Comparison of ENCODE assay signal across 1 cellular context in genomic region chr19:58499021-58499927, GRCh38.
TF ChIP-seq lines count a peak whose summit lies in the region.

No MANE protein-coding gene starts in this region.

TF ChIP-seq in HepG2, 621 proteins besides CTCF, POLR2A, EP300 and RAD21 (continued from another document):
- TF ChIP-seq MNT (IDR thresholded peaks at IDR 0.05) (peak; percentile 38; the same call in 1 of the 2 replicates), ZNF30 (CRISPR knock-in tag; IDR thresholded peaks at IDR 0.05) (peak; percentile 43; the same call in 1 of the 2 replicates), FOXM1 (CRISPR knock-in tag; IDR thresholded peaks at IDR 0.05) (no peak), ZNF556 (CRISPR knock-in tag; IDR thresholded peaks at IDR 0.05; ENCODE audit: borderline replicate concordance) (peak; percentile 96; the same call in 1 of the 2 replicates), CBX1 (IDR thresholded peaks at IDR 0.05; ENCODE audit: low read depth) (peak; percentile 82), KDM5A (IDR thresholded peaks at IDR 0.05; ENCODE audit: borderline replicate concordance, low read length) (peak; percentile 95), ZNF775 (CRISPR knock-in tag; IDR thresholded peaks at IDR 0.05; ENCODE audit: borderline replicate concordance) (no peak), PCBP1 (IDR thresholded peaks at IDR 0.05; ENCODE audit: borderline replicate concordance, low read depth, low read length) (no peak), DNMT1 (CRISPR knock-in tag; IDR thresholded peaks at IDR 0.05) (no peak), AGO1 (IDR thresholded peaks at IDR 0.05; ENCODE audit: low read depth, low read length, poor library complexity, severe bottlenecking) (peak; percentile 88), ZNF44 (CRISPR knock-in tag; IDR thresholded peaks at IDR 0.05) (no peak), ZNF274 (CRISPR knock-in tag; IDR thresholded peaks at IDR 0.05) (peak; percentile 17; the same call in 1 of the 2 replicates), MTA1 (CRISPR knock-in tag; IDR thresholded peaks at IDR 0.05; ENCODE audit: borderline replicate concordance) (peak; percentile 72; the same call in 1 of the 2 replicates), ZNF816 (CRISPR knock-in tag; IDR thresholded peaks at IDR 0.05; ENCODE audit: borderline replicate concordance) (no peak), ZNF446 (CRISPR knock-in tag; IDR thresholded peaks at IDR 0.05) (no peak), ZNF318 (CRISPR knock-in tag; IDR thresholded peaks at IDR 0.05) (no peak; the same call in 1 of the 2 replicates), SIX1 (CRISPR knock-in tag; IDR thresholded peaks at IDR 0.05; ENCODE audit: borderline replicate concordance) (no peak), ZNF430 (CRISPR knock-in tag; IDR thresholded peaks at IDR 0.05) (peak; percentile 85; the same call in 1 of the 2 replicates), ZC3H4 (CRISPR knock-in tag; IDR thresholded peaks at IDR 0.05; ENCODE audit: borderline replicate concordance) (no peak), XRCC5 (optimal IDR thresholded peaks at IDR 0.05; ENCODE audit: low read length) (peak; percentile 94), SAFB2 (CRISPR knock-in tag; IDR thresholded peaks at IDR 0.05; ENCODE audit: borderline replicate concordance, low read depth) (peak; percentile 18; the same call in 1 of the 2 replicates), ZNF562 (CRISPR knock-in tag; IDR thresholded peaks at IDR 0.05; ENCODE audit: borderline replicate concordance) (no peak), SOX13 (IDR thresholded peaks at IDR 0.05) (no peak), SOX13 (CRISPR knock-in tag; conservative IDR thresholded peaks at IDR 0.05 in 1 of 2, IDR thresholded peaks at IDR 0.05 in 1 of 2) (peak in 1 of 2 experiments; percentile 44; a peak in 1 of 4 replicates), JUN (CRISPR knock-in tag; IDR thresholded peaks at IDR 0.05) (peak; percentile 69), ETV5 (CRISPR knock-in tag; IDR thresholded peaks at IDR 0.05; ENCODE audit: borderline replicate concordance) (peak; percentile 88), FIP1L1 (IDR thresholded peaks at IDR 0.05; ENCODE audit: borderline replicate concordance, insufficient read depth, low read depth, low read length) (0 out of 2 replicates have a peak, but pooled peaks have one; percentile 53), NCOA5 (CRISPR knock-in tag; IDR thresholded peaks at IDR 0.05) (no peak), ZNF101 (CRISPR knock-in tag; IDR thresholded peaks at IDR 0.05; ENCODE audit: borderline replicate concordance, low read depth) (no peak), MAF1 (CRISPR knock-in tag; IDR thresholded peaks at IDR 0.05; ENCODE audit: borderline replicate concordance) (no peak), PAF1 (CRISPR knock-in tag; IDR thresholded peaks at IDR 0.05) (no peak), RXRB (CRISPR knock-in tag; IDR thresholded peaks at IDR 0.05; ENCODE audit: borderline replicate concordance) (peak; percentile 72), AKNA (CRISPR knock-in tag; IDR thresholded peaks at IDR 0.05; ENCODE audit: borderline replicate concordance) (no peak), KLF15 (CRISPR knock-in tag; IDR thresholded peaks at IDR 0.05; ENCODE audit: borderline replicate concordance) (no peak), FOXK1 (CRISPR knock-in tag; IDR thresholded peaks at IDR 0.05; ENCODE audit: borderline replicate concordance, low read depth) (peak; percentile 96), CBX2 (IDR thresholded peaks at IDR 0.05; ENCODE audit: low read depth, low read length) (no peak), CBX2 (CRISPR knock-in tag; IDR thresholded peaks at IDR 0.05; ENCODE audit: low read depth) (no peak), ARHGAP35 (CRISPR knock-in tag; IDR thresholded peaks at IDR 0.05; ENCODE audit: borderline replicate concordance) (no peak; the same call in 1 of the 2 replicates)
TF ChIP-seq in HepG2: peak in this region for 314.
